In the genomic region with DNA sequence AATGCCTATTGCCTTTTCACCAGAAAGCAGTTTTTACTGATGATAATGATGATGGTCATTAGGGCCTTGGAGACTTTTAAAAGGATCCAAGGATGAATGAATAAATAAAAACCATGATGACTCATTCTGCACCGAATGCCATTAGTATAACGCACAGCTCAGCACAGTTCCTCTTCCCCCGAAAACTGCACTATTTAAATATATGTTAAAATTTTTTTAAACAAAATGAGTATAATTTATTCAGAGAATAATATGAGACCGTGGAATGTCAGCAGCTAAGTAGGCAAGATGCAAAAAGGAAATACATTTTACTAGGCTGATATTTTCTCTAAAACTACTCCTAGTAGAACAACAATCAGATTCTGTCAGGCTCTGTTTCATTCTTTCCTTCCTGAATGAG, we compare ENCODE assay signal across 13 cellular contexts.
DNase-seq lines count a peak whose midpoint lies in the region; ATAC-seq lines count a peak whose summit lies in the region.
"Had no signal": no experiment of that assay in that cellular context is flagged by ENCODE, and none has a peak within 500 bp of the region (broad histone marks: within the 10 kb centered on the region; RNA-seq: fewer than 3 reads in every experiment).

No MANE protein-coding gene starts in this region.

- in situ Hi-C loops in ACHN (cut with HindIII; ENCODE audit: low pct_ligation_motif_present, low pct_unique_long_range_greater_than_20kb, low sequenced_read_pairs), result no loop called here

- intact Hi-C loops in posterior vena cava (cut with DNase I), result no loop called here

- DNase-seq in ACHN (peak; percentile 47), HPDE6-E6E7 (ENCODE audit: extremely low spot score) (peak; percentile 3), amniotic epithelial cell (ENCODE audit: low read depth) (peak; percentile 59), iris pigment epithelial cell (ENCODE audit: low read depth) (peak; percentile 76), NAMALWA (ENCODE audit: low spot score) (no peak), posterior vena cava (ENCODE audit: low spot score) (no peak)
- no peak for DNase-seq in activated T-cell treated with anti-CD3 and anti-CD28 coated beads, Interleukin-2, amount 50 U/mL, for 48 hours
- DNase-seq: activated naive CD8-positive, alpha-beta T cell treated with anti-CD3 and anti-CD28 coated beads for 36 hours; GDM1; hippocampal formation; NCI-H146; T-helper 2 cell had no signal

- ATAC-seq in HG03354 (IDR thresholded peaks at IDR 0.05; ENCODE audit: poor library complexity, severe bottlenecking, unreplicated experiment), result no peak

Comparison
In these comparisons a context has a peak if more than half of its experiments do, and no peak if none do; other contexts are left out.
1. DNase-seq: peak in ACHN (single experiment), HPDE6-E6E7 (single experiment), amniotic epithelial cell (single experiment) and iris pigment epithelial cell (single experiment); none in NAMALWA (single experiment), posterior vena cava (single experiment) and activated T-cell treated with anti-CD3 and anti-CD28 coated beads, Interleukin-2, amount 50 U/mL, for 48 hours (0 of 2).